8 cellular contexts compared by ENCODE assay signal in the genomic region with DNA sequence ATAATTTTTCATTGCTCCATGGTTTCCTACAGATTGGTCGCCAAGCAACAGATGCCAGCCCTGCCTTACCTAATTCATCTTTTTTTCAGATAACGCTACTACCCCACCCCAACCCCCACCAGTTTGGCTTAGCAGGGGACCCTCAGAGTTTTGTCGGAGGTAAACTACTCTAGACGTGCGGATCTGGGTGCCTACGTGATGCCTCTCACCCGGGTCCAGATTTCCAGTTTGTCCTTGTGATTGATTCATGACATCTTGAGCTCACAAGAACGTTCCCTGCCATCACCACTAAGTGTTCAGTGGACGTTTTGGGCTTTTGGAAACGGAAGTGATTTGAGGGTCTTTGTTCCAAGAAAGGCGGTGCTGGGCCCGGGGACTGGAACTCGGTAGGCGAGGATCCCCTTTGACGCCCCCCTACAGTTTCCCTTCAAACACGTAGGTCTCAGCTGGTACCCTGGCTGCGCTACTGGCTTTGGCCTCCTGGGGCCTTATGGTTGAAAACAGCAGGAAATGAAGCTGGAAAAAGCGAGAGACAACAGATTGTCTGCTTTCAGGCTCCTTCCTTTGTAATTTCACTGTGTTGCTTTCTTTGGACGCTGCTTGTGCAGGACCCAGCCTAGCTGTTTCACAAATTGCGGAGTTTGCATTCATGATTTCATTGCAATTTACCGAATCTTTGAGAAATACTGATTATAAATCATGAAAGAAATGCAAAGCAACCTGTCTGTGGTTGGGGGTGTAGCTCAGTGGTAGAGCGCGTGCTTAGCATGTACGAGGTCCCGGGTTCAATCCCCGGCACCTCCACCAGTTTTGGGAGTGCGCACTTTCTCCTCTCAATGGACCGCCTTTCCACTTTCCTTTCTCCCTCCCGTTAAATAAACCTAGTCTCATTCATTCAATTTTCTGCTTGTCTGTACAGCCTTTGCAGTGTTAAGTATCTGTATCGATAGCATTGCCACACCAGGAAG.
DNase-seq lines count a peak whose midpoint lies in the region; ATAC-seq lines count a peak whose summit lies in the region.

No MANE protein-coding gene starts in this region.

- DNase-seq in G401 (ENCODE audit: low spot score) = peak; percentile 79
- peak; percentile 81 for DNase-seq in HS-5 (ENCODE audit: low read depth)
- DNase-seq in NOMO-1 treated with DMSO at 0.1 percent for 48 hours (lab: John Stamatoyannopoulos, UW; ENCODE audit: unreplicated experiment) = peak; percentile 67
- peak; percentile 86 for DNase-seq in islet precursor cell

- in situ Hi-C loops in G401 (cut with HindIII; ENCODE audit: low sequenced_read_pairs) = no loop called here

- H3K27ac ChIP-seq in angular gyrus (ENCODE audit: low read depth, low read length) (peak overlapping the region; percentile 58), temporal lobe (ENCODE audit: low read depth, low read length) (peak overlapping the region; percentile 38)

- ATAC-seq in HG03432 (IDR thresholded peaks at IDR 0.05; ENCODE audit: unreplicated experiment) (no peak), HG03039 (IDR thresholded peaks at IDR 0.05; ENCODE audit: unreplicated experiment) (no peak)
